Comparison of ENCODE assay signal across 9 cellular contexts in genomic region chr4:28006021-28006420, GRCh38.
"Had no signal": no experiment of that assay in that cellular context is flagged by ENCODE, and none has a peak within 500 bp of the region (broad histone marks: within the 10 kb centered on the region; RNA-seq: fewer than 3 reads in every experiment).

No MANE protein-coding gene starts in this region.

- H3K9ac ChIP-seq: GM23248 had no signal

- H3K27ac Mint-ChIP-seq: HFFc6, IgD-negative memory B cell had no signal

- H3K4me3 ChIP-seq: GM23248, HAP-1 had no signal

- H3K36me3 Mint-ChIP-seq: IgD-negative memory B cell had no signal

- H3K4me1 ChIP-seq: HAP-1 had no signal

- H3K9me3 Mint-ChIP-seq: HFFc6, IgD-negative memory B cell had no signal

- H3K4me3 Mint-ChIP-seq: HFFc6, IgD-negative memory B cell had no signal

- H3K27ac ChIP-seq: GM23248, HL-60 had no signal

- H3K9me3 ChIP-seq: HAP-1 had no signal

- H3K36me3 ChIP-seq: HAP-1 had no signal

- H2AFZ ChIP-seq: GM23248 had no signal

- ATAC-seq: HCT116, HepG2 had no signal

- DNase-seq: GM23248, GOT3, H7, HFFc6 had no signal

- H3K27me3 Mint-ChIP-seq: IgD-negative memory B cell had no signal

- H3K4me1 Mint-ChIP-seq: IgD-negative memory B cell had no signal
